In the genomic region with DNA sequence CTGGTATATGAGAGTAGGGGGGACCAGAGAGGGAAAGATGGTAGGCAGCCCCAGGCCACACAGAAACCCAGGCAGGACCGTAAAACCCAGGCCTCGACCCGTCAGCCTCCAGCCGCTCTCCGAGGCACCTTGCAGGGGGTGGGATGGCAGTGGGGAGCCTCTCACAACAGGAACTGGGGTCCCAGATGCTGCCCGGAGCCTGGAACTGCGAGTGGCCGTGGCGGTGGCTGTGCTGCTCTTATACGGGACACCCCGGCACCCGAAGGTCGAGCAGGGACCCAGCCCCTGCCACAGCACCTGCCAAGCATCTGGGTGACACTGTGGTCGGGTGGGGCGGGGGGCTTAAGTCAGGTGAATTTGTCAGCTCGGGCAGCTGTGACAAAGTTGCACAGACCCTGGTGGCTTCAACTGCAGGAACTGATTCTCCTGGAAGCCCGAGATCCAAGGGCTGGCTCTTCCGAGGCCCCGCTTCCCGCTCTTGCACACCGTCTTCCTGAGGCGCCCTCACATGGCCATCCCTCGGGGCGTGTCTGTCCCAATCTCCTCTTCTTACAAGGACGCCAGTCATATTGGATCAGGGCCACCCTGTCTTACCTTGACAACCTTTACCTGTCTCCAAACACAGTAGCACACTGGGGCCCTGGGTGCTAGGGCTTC, we compare ENCODE assay signal across 10 cellular contexts. TPM values are rescaled to one million over a fixed set of nuclear protein-coding genes. Genes with fewer than 3 reads are reported as not detected.
DNase-seq lines count a peak whose midpoint lies in the region; ATAC-seq, FAIRE-seq and TF ChIP-seq lines count a peak whose summit lies in the region.
"Had no signal": no experiment of that assay in that cellular context is flagged by ENCODE, and none has a peak within 500 bp of the region (broad histone marks: within the 10 kb centered on the region; RNA-seq: fewer than 3 reads in every experiment).

No MANE protein-coding gene starts in this region.

- H3K4me1 ChIP-seq in foreskin keratinocyte (no peaks in the 10 kb centered on the region), prostate gland (replicated peaks) (peaks cover 9% of the 10 kb centered on the region)

- H3K27ac ChIP-seq in foreskin keratinocyte (no peak overlapping the region), prostate gland (peak overlapping the region in 1 of 2 donors; percentile 46)
- H3K27ac ChIP-seq: testis had no signal

- H3K9me3 ChIP-seq in prostate gland = no peaks in the 10 kb centered on the region
- H3K9me3 ChIP-seq: testis had no signal

- FAIRE-seq in D721Med (lab: Jason Lieb, UNC) = no peak

- TF ChIP-seq CTCF in D721Med (IDR thresholded peaks at IDR 0.05; ENCODE audit: insufficient read depth, missing control alignments) (peak; percentile 9), foreskin keratinocyte (conservative IDR thresholded peaks at IDR 0.05) (peak; percentile 40), prostate gland (IDR thresholded peaks at IDR 0.05) (no peak)

- DNase-seq in D721Med (ENCODE audit: insufficient read length, low spot score) (no peak), NCI-H69 (lab: John Stamatoyannopoulos, UW) (peak; percentile 23), foreskin keratinocyte (no peak), prostate gland (ENCODE audit: low spot score) (peak; percentile 89), SIG-M5 treated with dmso at 0.1 percent for 504 hours (lab: John Stamatoyannopoulos, UW; ENCODE audit: unreplicated experiment) (no peak), epidermal melanocyte (ENCODE audit: insufficient read length, low spot score) (no peak)
- DNase-seq: COR-L47, testis had no signal

- TF ChIP-seq POLR2A in prostate gland (IDR thresholded peaks at IDR 0.05) = no peak

- H3K4me3 ChIP-seq in prostate gland = no peak overlapping the region
- H3K4me3 ChIP-seq: testis had no signal

- intact Hi-C loops in prostate gland (cut with DNase I) = no loop called here

- peaks cover 8% of the 10 kb centered on the region for H3K27me3 ChIP-seq in foreskin keratinocyte
- H3K27me3 ChIP-seq in prostate gland (replicated peaks; ENCODE audit: insufficient read depth) = no peaks in the 10 kb centered on the region
- H3K27me3 ChIP-seq: testis had no signal

- ATAC-seq in foreskin keratinocyte = no peak
- no peak for ATAC-seq in HG03565 (IDR thresholded peaks at IDR 0.05; ENCODE audit: unreplicated experiment)
- no peak for ATAC-seq in HG03469 (IDR thresholded peaks at IDR 0.05; ENCODE audit: unreplicated experiment)

- WGBS in prostate gland = 78% methylated on average over 25 of the region's 25 CpGs

- H3K36me3 ChIP-seq in prostate gland = no peaks in the 10 kb centered on the region

RNA-seq across cellular contexts. Expression of a gene that starts 47.6 kb away (rescaled TPM):
- 14.7 and 16.4 TPM in 2 replicates for total RNA-seq in foreskin keratinocyte
- 19.5 and 25.1 TPM in 2 replicates for polyA plus RNA-seq in foreskin keratinocyte
- 100 to 1,000 TPM in 1 of 2 donors, 10 to 100 TPM in 1; 49.3 to 118 TPM for total RNA-seq in prostate gland

Comparison
In these comparisons a context has a peak if more than half of its experiments do, and no peak if none do; other contexts are left out.
1. DNase-seq: peak in NCI-H69 (single experiment) and prostate gland (single experiment); none in D721Med (single experiment), foreskin keratinocyte (0 of 2), SIG-M5 treated with dmso at 0.1 percent for 504 hours (single experiment) and epidermal melanocyte (single experiment).
2. CTCF ChIP-seq: peak in D721Med (single experiment) and foreskin keratinocyte (single experiment); none in prostate gland (0 of 4).